Comparison of ENCODE assay signal across 8 cellular contexts in genomic region chr5:150484964-150485769, GRCh38. TPM values are rescaled to one million over a fixed set of nuclear protein-coding genes. Genes with fewer than 3 reads are reported as not detected.
DNase-seq lines count a peak whose midpoint lies in the region; ATAC-seq and TF ChIP-seq lines count a peak whose summit lies in the region.

No MANE protein-coding gene starts in this region.

- H3K27ac ChIP-seq in angular gyrus (ENCODE audit: low read depth, low read length) (peak overlapping the region; percentile 91), right lobe of liver (peak overlapping the region; percentile 99 to 100 (median 100)), transverse colon (peak overlapping the region; percentile 90 to 95 (median 94))

- H3K9me3 Mint-ChIP-seq in activated naive CD4-positive, alpha-beta T cell treated with anti-CD3 and anti-CD28 coated beads for 36 hours: no peaks in the 10 kb centered on the region

- DNase-seq in activated naive CD4-positive, alpha-beta T cell treated with anti-CD3 and anti-CD28 coated beads for 36 hours: no peak
- DNase-seq in activated naive CD4-positive, alpha-beta T cell (lab: John Stamatoyannopoulos, UW): no peak
- peak; percentile 48 to 70 (median 66) for DNase-seq in right lobe of liver
- DNase-seq in transverse colon: no peak
- no peak for DNase-seq in NCI-H2029 treated with DMSO at 0.1 percent for 48 hours (lab: John Stamatoyannopoulos, UW)
- no peak for DNase-seq in UCSD-AML1 (lab: John Stamatoyannopoulos, UW; ENCODE audit: unreplicated experiment)
- no peak for DNase-seq in ecto neural progenitor cell (ENCODE audit: low spot score)

- TF ChIP-seq POLR2A in right lobe of liver (IDR thresholded peaks at IDR 0.05): no peak
- TF ChIP-seq POLR2A in transverse colon (IDR thresholded peaks at IDR 0.05): no peak

- H3K4me3 ChIP-seq in right lobe of liver (peak overlapping the region; percentile 94 to 97 (median 96)), transverse colon (peak overlapping the region; percentile 62 to 94 (median 90))

- H3K36me3 ChIP-seq in right lobe of liver (peaks cover 0 to 4% (median 3%) of the 10 kb centered on the region in 4 donors), transverse colon (no peaks in the 10 kb centered on the region)

- peaks cover 3% of the 10 kb centered on the region for H3K27me3 Mint-ChIP-seq in activated naive CD4-positive, alpha-beta T cell treated with anti-CD3 and anti-CD28 coated beads for 36 hours (ENCODE audit: low read depth)

- CTCF ChIA-PET in activated naive CD4-positive, alpha-beta T cell treated with anti-CD3 and anti-CD28 coated beads for 36 hours (lab: Charles Lee): no interaction called here

- H3K4me1 ChIP-seq in right lobe of liver (peaks cover 0 to 40% (median 18%) of the 10 kb centered on the region in 4 donors), transverse colon (peaks cover 27 to 42% (median 35%) of the 10 kb centered on the region in 4 donors)

- H3K27me3 ChIP-seq in right lobe of liver: no peaks in the 10 kb centered on the region
- no peaks in the 10 kb centered on the region for H3K27me3 ChIP-seq in transverse colon

- peaks cover 7% of the 10 kb centered on the region for H3K4me1 Mint-ChIP-seq in activated naive CD4-positive, alpha-beta T cell treated with anti-CD3 and anti-CD28 coated beads for 36 hours (ENCODE audit: low read depth)

- ATAC-seq in right lobe of liver: peak; percentile 34 to 74 (median 44)

- in situ Hi-C loops in transverse colon (cut with MboI; ENCODE audit: low pct_ligation_motif_present in 1 of 4, low pct_unique_long_range_greater_than_20kb in 1 of 4, low sequenced_read_pairs in 3 of 4): no loop called here

- H3K36me3 Mint-ChIP-seq in activated naive CD4-positive, alpha-beta T cell treated with anti-CD3 and anti-CD28 coated beads for 36 hours (ENCODE audit: low read depth): no peaks in the 10 kb centered on the region

- TF ChIP-seq CTCF in right lobe of liver (IDR thresholded peaks at IDR 0.05): no peak
- TF ChIP-seq CTCF in transverse colon (IDR thresholded peaks at IDR 0.05): no peak

- no peaks in the 10 kb centered on the region for H3K9me3 ChIP-seq in right lobe of liver
- H3K9me3 ChIP-seq in transverse colon: no peaks in the 10 kb centered on the region

- no peak for TF ChIP-seq EP300 in transverse colon (IDR thresholded peaks at IDR 0.05; ENCODE audit: low read depth)

- 3% methylated on average over 21 of the region's 33 CpGs for WGBS in right lobe of liver (ENCODE audit: insufficient coverage, low coverage, low lambda C conversion rate, missing lambda C conversion rate)
- 13 to 31% methylated on average over 3 to 15 of the region's 33 CpGs for WGBS in transverse colon (ENCODE audit: low coverage in 1 of 2), 2 donors

- H3K27ac Mint-ChIP-seq in activated naive CD4-positive, alpha-beta T cell treated with anti-CD3 and anti-CD28 coated beads for 36 hours: no peak overlapping the region

- H3K4me3 Mint-ChIP-seq in activated naive CD4-positive, alpha-beta T cell treated with anti-CD3 and anti-CD28 coated beads for 36 hours: peak overlapping the region; percentile 68

- intact Hi-C loops in activated naive CD4-positive, alpha-beta T cell treated with anti-CD3 and anti-CD28 coated beads for 36 hours (cut with micrococcal nuclease): no loop called here
- intact Hi-C loops in right lobe of liver (cut with DNase I) (loop anchor here in 1 of 2 donors (5.0 kb wide), 1 partner anchor 37 kb away; no protein-coding TSS in a partner anchor), transverse colon (cut with DNase I; ENCODE audit: low total_unique reads) (loop anchor here (10.0 kb wide), 1 partner anchor 60 kb away; no protein-coding TSS in a partner anchor)

RNA-seq across cellular contexts. Expression of gene NDST1, which starts 22.8 kb away (rescaled TPM):
- total RNA-seq in activated naive CD4-positive, alpha-beta T cell treated with anti-CD3 and anti-CD28 coated beads for 36 hours: 1 to 10 TPM; 2.4 to 3.3 TPM
- 10 to 100 TPM; 38.1 to 97.5 (median 76.0) TPM for total RNA-seq in right lobe of liver
- total RNA-seq in transverse colon: 100 to 1,000 TPM in 1 of 4 donors, 10 to 100 TPM in 3; 68.8 to 104 (median 96.4) TPM

RNA-seq across cellular contexts. Expression of gene RPS14, which starts 35.6 kb away (rescaled TPM):
- 1,000 to 10,000 TPM; 4,594 to 4,738 TPM for total RNA-seq in activated naive CD4-positive, alpha-beta T cell treated with anti-CD3 and anti-CD28 coated beads for 36 hours
- 100 to 1,000 TPM; 573 to 800 (median 663) TPM for total RNA-seq in right lobe of liver
- 1,000 to 10,000 TPM; 1,179 to 2,387 (median 1,878) TPM for total RNA-seq in transverse colon

Comparison
In these comparisons a context has a peak if more than half of its experiments do, and no peak if none do; other contexts are left out.
1. DNase-seq: peak in right lobe of liver (3 of 3); none in activated naive CD4-positive, alpha-beta T cell treated with anti-CD3 and anti-CD28 coated beads for 36 hours (single experiment), activated naive CD4-positive, alpha-beta T cell (0 of 4), transverse colon (single experiment), NCI-H2029 treated with DMSO at 0.1 percent for 48 hours (single experiment), UCSD-AML1 (single experiment) and ecto neural progenitor cell (single experiment).
2. RNA of gene NDST1, which starts 22.8 kb away (total RNA-seq): 68.8 to 104 TPM in transverse colon and 38.1 to 97.5 TPM in right lobe of liver; 2.4 to 3.3 TPM in activated naive CD4-positive, alpha-beta T cell treated with anti-CD3 and anti-CD28 coated beads for 36 hours; every median in the first group is over 4 times any median in the second.
3. Peak in every context shown above with its lines, with median percentiles within 50 percentile points of each other: H3K27ac ChIP-seq.